35 cellular contexts compared by ENCODE assay signal in genomic region chr14:37417833-37418232, GRCh38.
"Had no signal": no experiment of that assay in that cellular context is flagged by ENCODE, and none has a peak within 500 bp of the region (broad histone marks: within the 10 kb centered on the region; RNA-seq: fewer than 3 reads in every experiment).

No MANE protein-coding gene starts in this region.

- DNase-seq: activated CD4-positive, alpha-beta memory T cell treated with anti-CD3 and anti-CD28 coated beads for 36 hours; activated CD4-positive, alpha-beta T cell treated with anti-CD3 and anti-CD28 coated beads for 4 hours; activated CD4-positive, alpha-beta T cell treated with anti-CD3 and anti-CD28 coated beads, Interleukin-2, amount 50 U/mL, for 1 hour; activated CD8-positive, alpha-beta memory T cell treated with anti-CD3 and anti-CD28 coated beads, Interleukin-2, amount 50 U/mL, for 4 hours; activated gamma-delta T cell treated with Interleukin-2 at 50 U/mL for 16 hours; activated naive CD4-positive, alpha-beta T cell treated with anti-CD3 and anti-CD28 coated beads for 36 hours; activated T-cell treated with anti-CD3 and anti-CD28 coated beads for 4 hours; activated T-cell treated with anti-CD3 and anti-CD28 coated beads, Interleukin-2, amount 50 U/mL, for 4 hours; adrenal gland; central memory CD4-positive, alpha-beta T cell; Karpas-422; KBM-7; MM.1S; MV-4-11; NCI-H1092; NCI-H1436 treated with DMSO at 0.1 percent for 48 hours; NCI-H187 treated with DMSO at 0.1 percent for 48 hours; NCI-H2081; NCI-H2171 treated with DMSO at 0.1 percent for 48 hours; NCI-H2227 treated with DMSO at 0.1 percent for 48 hours; NCI-H510A treated with DMSO at 0.1 percent for 48 hours; NCI-H69; NCI-H82; NK-92 treated with Interleukin-12 subunit alpha and Interleukin-12 subunit beta, amount 100 ng/mL, for 24 hours; PC-3; Peyer's patch; RPMI8226; SHP77 treated with DMSO at 0.1 percent for 48 hours; SK-N-SH had no signal

- H3K27ac ChIP-seq: Peyer's patch, SJSA1 had no signal

- ATAC-seq: activated CD4-positive, CD25-positive, alpha-beta regulatory T cell treated with anti-CD3 and anti-CD28 coated beads, Interleukin-2, amount 50 U/mL, for 24 hours; activated naive CD4-positive, alpha-beta T cell treated with anti-CD3 and anti-CD28 coated beads, Interleukin-2, amount 50 U/mL, for 72 hours; activated T-cell treated with anti-CD3 and anti-CD28 coated beads, Interleukin-2, amount 50 U/mL, for 4 hours; PC-3; WTC11 had no signal

- FAIRE-seq: bronchial epithelial cell, TTC549 had no signal

- H3K9me3 ChIP-seq: adrenal gland, Peyer's patch, SJSA1, SK-N-SH had no signal

- H3K4me2 ChIP-seq: SK-N-SH had no signal

- H3K4me3 ChIP-seq: adrenal gland, Peyer's patch, SJSA1 had no signal

- H3K4me1 ChIP-seq: adrenal gland, Peyer's patch, SJSA1 had no signal
